In the genomic region with DNA sequence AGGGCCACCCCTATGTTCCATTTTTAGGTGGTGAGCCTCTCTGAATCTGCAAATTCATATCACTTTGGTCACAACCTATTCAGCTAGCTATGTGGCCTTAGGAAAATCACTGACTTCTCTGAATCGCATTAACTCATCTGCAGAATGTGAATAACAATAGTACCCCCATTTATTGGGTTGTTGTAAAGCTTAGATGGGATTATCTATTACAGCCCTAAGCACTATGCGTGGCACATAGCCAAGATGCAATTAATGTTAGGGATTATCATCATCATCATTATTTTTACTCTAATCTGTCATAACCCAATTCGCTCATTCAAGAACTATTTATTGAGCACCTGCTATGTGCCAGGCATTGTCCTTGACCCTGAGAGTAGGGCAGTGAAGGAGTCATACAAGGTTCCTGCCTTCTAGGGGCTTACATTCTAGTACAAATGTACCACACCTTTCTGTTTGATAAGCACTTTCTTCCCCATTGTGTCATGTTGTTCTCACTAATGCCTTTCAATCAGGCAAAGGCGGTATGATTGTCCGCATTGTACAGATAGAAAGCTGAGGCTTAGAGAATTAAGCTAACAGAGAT, we compare ENCODE assay signal across 11 cellular contexts. TPM values are rescaled to one million over a fixed set of nuclear protein-coding genes. Genes with fewer than 3 reads are reported as not detected.
A peak's percentile ranks its signal among the peaks of the same experiment; 100 is the strongest.
DNase-seq lines count a peak whose midpoint lies in the region; ATAC-seq and TF ChIP-seq lines count a peak whose summit lies in the region.
"Had no signal": no experiment of that assay in that cellular context is flagged by ENCODE, and none has a peak within 500 bp of the region (broad histone marks: within the 10 kb centered on the region; RNA-seq: fewer than 3 reads in every experiment).

No MANE protein-coding gene starts in this region.

- H4K8ac ChIP-seq in neuronal stem cell (ENCODE audit: low read depth, low read length), result no peak overlapping the region

- no peak for TF ChIP-seq POLR2A in tibial nerve (IDR thresholded peaks at IDR 0.05)

- WGBS in lung, 2 donors, result 94 to 96% methylated on average over 5 of the region's 5 CpGs
- whole genome bisulfite sequencing in tibial nerve, 2 donors, result 95 to 98% methylated on average over 5 of the region's 5 CpGs
- WGBS in neuronal stem cell (ENCODE audit: extremely low coverage in 2 of 2, insufficient read length in 2 of 2, insufficient replicate concordance in 1 of 2), 2 donors, result no CpG with 5 or more reads among the region's 5 CpGs

- H3K27ac ChIP-seq in lung (ENCODE audit: low read depth in 1 of 2, low read length in 1 of 2) (peak overlapping the region; percentile 14 to 89), tibial nerve (peak overlapping the region in 3 of 4 donors; percentile 64 to 93 (median 72)), neuronal stem cell (replicated peaks; ENCODE audit: low read length) (no peak overlapping the region)

- H3K27ac Mint-ChIP-seq in activated CD4-positive, alpha-beta memory T cell treated with anti-CD3 and anti-CD28 coated beads, Interleukin-2, amount 10 ng/mL, durations not matched to agents 7 days and 5 days, result peak overlapping the region; percentile 69
- no peak overlapping the region for H3K27ac Mint-ChIP-seq in activated CD4-positive, alpha-beta memory T cell treated with anti-CD3 and anti-CD28 coated beads for 36 hours
- H3K27ac Mint-ChIP-seq in activated B cell treated with CpG ODN at 0.5 μM for 24 hours, result peak overlapping the region; percentile 90

- H2BK120ac ChIP-seq in neuronal stem cell (ENCODE audit: low read depth, low read length), result no peak overlapping the region

- no peak for TF ChIP-seq EP300 in tibial nerve (IDR thresholded peaks at IDR 0.05)

- TF ChIP-seq CTCF in activated B cell treated with CpG ODN at 0.5 μM for 24 hours (IDR thresholded peaks at IDR 0.05) (no peak), lung (IDR thresholded peaks at IDR 0.05; ENCODE audit: control extremely low read depth, extremely low read depth) (no peak), tibial nerve (IDR thresholded peaks at IDR 0.05) (no peak)

- POLR2A ChIA-PET in activated CD4-positive, alpha-beta memory T cell treated with anti-CD3 and anti-CD28 coated beads, Interleukin-2, amount 10 ng/mL, durations not matched to agents 7 days and 5 days (lab: Charles Lee), result no interaction called here
- POLR2A ChIA-PET in activated CD4-positive, alpha-beta memory T cell treated with anti-CD3 and anti-CD28 coated beads for 36 hours (lab: Charles Lee), result no interaction called here
- POLR2A ChIA-PET in activated B cell treated with CpG ODN at 0.5 μM for 24 hours (lab: Charles Lee), result interaction anchor here (0.5 to 1.3 kb wide), 4 partner anchors 29 to 159 kb away, joined by 3 to 9 read pairs (median 8); no protein-coding TSS in a partner anchor

- DNase-seq in activated CD4-positive, alpha-beta memory T cell treated with anti-CD3 and anti-CD28 coated beads, Interleukin-2, amount 10 ng/mL, durations not matched to agents 7 days and 5 days, result no peak
- DNase-seq in activated CD4-positive, alpha-beta memory T cell treated with anti-CD3 and anti-CD28 coated beads for 36 hours, result no peak
- DNase-seq in activated B cell treated with CpG ODN at 0.5 μM for 24 hours (no peak), lung (ENCODE audit: low spot score) (no peak), tibial nerve (ENCODE audit: low spot score in 2 of 2) (no peak), neuronal stem cell (ENCODE audit: low spot score) (no peak), cerebellar nuclear complex (lab: John Stamatoyannopoulos, UW) (no peak)
- DNase-seq: activated naive CD4-positive, alpha-beta T cell; stimulated activated CD4-positive, alpha-beta T cell treated with anti-CD3 and anti-CD28 coated beads, Interleukin-4, amount 100 ng/mL, for 1 hour had no signal

- no peak overlapping the region for H2AFZ ChIP-seq in neuronal stem cell (ENCODE audit: low read length)

- no peak overlapping the region for H4K91ac ChIP-seq in neuronal stem cell (ENCODE audit: low read depth, low read length, poor library complexity)

- ATAC-seq in activated B cell treated with CpG ODN at 0.5 μM for 24 hours (ENCODE audit: low read depth), result no peak
- no peak for ATAC-seq in lung (ENCODE audit: insufficient read depth, low FRiP score)
- ATAC-seq in HG02642 (IDR thresholded peaks at IDR 0.05; ENCODE audit: poor library complexity, unreplicated experiment), result no peak

- H3K4me1 ChIP-seq in lung (ENCODE audit: control insufficient read depth in 2 of 2, insufficient read depth in 2 of 2, low read length in 2 of 2) (peaks cover 16 to 36% of the 10 kb centered on the region in 2 donors), tibial nerve (peaks cover 7 to 85% (median 57%) of the 10 kb centered on the region in 4 donors), neuronal stem cell (ENCODE audit: control insufficient read depth in 2 of 2, insufficient read depth in 1 of 2, low read depth in 1 of 2, low read length in 2 of 2) (peaks cover 22% of the 10 kb centered on the region in 2 donors)

- H3K27me3 Mint-ChIP-seq in activated CD4-positive, alpha-beta memory T cell treated with anti-CD3 and anti-CD28 coated beads, Interleukin-2, amount 10 ng/mL, durations not matched to agents 7 days and 5 days, result no peaks in the 10 kb centered on the region
- no peaks in the 10 kb centered on the region for H3K27me3 Mint-ChIP-seq in activated CD4-positive, alpha-beta memory T cell treated with anti-CD3 and anti-CD28 coated beads for 36 hours
- no peaks in the 10 kb centered on the region for H3K27me3 Mint-ChIP-seq in activated B cell treated with CpG ODN at 0.5 μM for 24 hours

- H3K4me2 ChIP-seq in neuronal stem cell (ENCODE audit: insufficient read depth, low read length, poor library complexity, severe bottlenecking), result no peak overlapping the region

- no peak overlapping the region for H3K9ac ChIP-seq in neuronal stem cell (ENCODE audit: low read depth, low read length, poor library complexity)

- no peak overlapping the region for H2BK5ac ChIP-seq in neuronal stem cell (ENCODE audit: low read length)

- H3K4ac ChIP-seq in neuronal stem cell (ENCODE audit: low read length), result no peak overlapping the region

- intact Hi-C loops in activated CD4-positive, alpha-beta memory T cell treated with anti-CD3 and anti-CD28 coated beads for 36 hours (cut with micrococcal nuclease), result no loop called here
- intact Hi-C loops in activated B cell treated with CpG ODN at 0.5 μM for 24 hours (cut with micrococcal nuclease), result no loop called here

- H3K23ac ChIP-seq in neuronal stem cell (ENCODE audit: low read depth, low read length, poor library complexity), result no peak overlapping the region

- H2BK12ac ChIP-seq in neuronal stem cell (ENCODE audit: low read length), result no peak overlapping the region

- H3K4me3 ChIP-seq in lung, result no peak overlapping the region
- no peak overlapping the region for H3K4me3 ChIP-seq in tibial nerve
- no peak overlapping the region for H3K4me3 ChIP-seq in neuronal stem cell (ENCODE audit: low read length in 2 of 2)

- H3K4me3 Mint-ChIP-seq in activated CD4-positive, alpha-beta memory T cell treated with anti-CD3 and anti-CD28 coated beads, Interleukin-2, amount 10 ng/mL, durations not matched to agents 7 days and 5 days, result no peak overlapping the region
- H3K4me3 Mint-ChIP-seq in activated CD4-positive, alpha-beta memory T cell treated with anti-CD3 and anti-CD28 coated beads for 36 hours, result no peak overlapping the region
- H3K4me3 Mint-ChIP-seq in activated B cell treated with CpG ODN at 0.5 μM for 24 hours, result no peak overlapping the region

- H3K9me3 ChIP-seq in lung (ENCODE audit: control insufficient read depth in 2 of 2, insufficient read depth in 1 of 2, low read length in 1 of 2) (no peaks in the 10 kb centered on the region), tibial nerve (no peaks in the 10 kb centered on the region), neuronal stem cell (replicated peaks in 1 of 2; ENCODE audit: control insufficient read depth in 2 of 2, insufficient read depth in 1 of 2, low read depth in 1 of 2, low read length in 2 of 2) (no peaks in the 10 kb centered on the region)

- H2AK5ac ChIP-seq in neuronal stem cell (ENCODE audit: low read depth, low read length), result no peak overlapping the region

- H3K36me3 Mint-ChIP-seq in activated CD4-positive, alpha-beta memory T cell treated with anti-CD3 and anti-CD28 coated beads, Interleukin-2, amount 10 ng/mL, durations not matched to agents 7 days and 5 days (ENCODE audit: low read depth), result no peaks in the 10 kb centered on the region
- no peaks in the 10 kb centered on the region for H3K36me3 Mint-ChIP-seq in activated CD4-positive, alpha-beta memory T cell treated with anti-CD3 and anti-CD28 coated beads for 36 hours
- no peaks in the 10 kb centered on the region for H3K36me3 Mint-ChIP-seq in activated B cell treated with CpG ODN at 0.5 μM for 24 hours (ENCODE audit: low read depth)

- CTCF ChIA-PET in activated CD4-positive, alpha-beta memory T cell treated with anti-CD3 and anti-CD28 coated beads, Interleukin-2, amount 10 ng/mL, durations not matched to agents 7 days and 5 days (lab: Charles Lee), result no interaction called here
- CTCF ChIA-PET in activated CD4-positive, alpha-beta memory T cell treated with anti-CD3 and anti-CD28 coated beads for 36 hours (lab: Charles Lee), result no interaction called here
- CTCF ChIA-PET in activated B cell treated with CpG ODN at 0.5 μM for 24 hours (lab: Charles Lee), result interaction anchor here (0.9 kb wide), 1 partner anchor 38 kb away, joined by 4 read pairs; a partner anchor contains a TSS

- H3K9me3 Mint-ChIP-seq in activated CD4-positive, alpha-beta memory T cell treated with anti-CD3 and anti-CD28 coated beads, Interleukin-2, amount 10 ng/mL, durations not matched to agents 7 days and 5 days, result no peaks in the 10 kb centered on the region
- no peaks in the 10 kb centered on the region for H3K9me3 Mint-ChIP-seq in activated CD4-positive, alpha-beta memory T cell treated with anti-CD3 and anti-CD28 coated beads for 36 hours
- no peaks in the 10 kb centered on the region for H3K9me3 Mint-ChIP-seq in activated B cell treated with CpG ODN at 0.5 μM for 24 hours

- H3K18ac ChIP-seq in neuronal stem cell (ENCODE audit: low read length), result no peak overlapping the region

- no peak overlapping the region for H2BK15ac ChIP-seq in neuronal stem cell (ENCODE audit: low read length)

- peaks cover 47% of the 10 kb centered on the region for H3K4me1 Mint-ChIP-seq in activated CD4-positive, alpha-beta memory T cell treated with anti-CD3 and anti-CD28 coated beads, Interleukin-2, amount 10 ng/mL, durations not matched to agents 7 days and 5 days
- peaks cover 20% of the 10 kb centered on the region for H3K4me1 Mint-ChIP-seq in activated CD4-positive, alpha-beta memory T cell treated with anti-CD3 and anti-CD28 coated beads for 36 hours (ENCODE audit: low read depth)
- peaks cover 85% of the 10 kb centered on the region for H3K4me1 Mint-ChIP-seq in activated B cell treated with CpG ODN at 0.5 μM for 24 hours

- H3K27me3 ChIP-seq in lung (ENCODE audit: control insufficient read depth, insufficient read depth), result no peaks in the 10 kb centered on the region
- H3K27me3 ChIP-seq in tibial nerve, result no peaks in the 10 kb centered on the region
- H3K27me3 ChIP-seq in neuronal stem cell (ENCODE audit: control insufficient read depth in 3 of 3, insufficient read depth in 3 of 3, low read depth in 1 of 3, low read length in 3 of 3), result no peaks in the 10 kb centered on the region

- no peak overlapping the region for H3K14ac ChIP-seq in neuronal stem cell (ENCODE audit: low read length)

- H3K36me3 ChIP-seq in lung (ENCODE audit: control insufficient read depth in 2 of 2, insufficient read depth in 2 of 2, low read length in 2 of 2) (no peaks in the 10 kb centered on the region), tibial nerve (no peaks in the 10 kb centered on the region), neuronal stem cell (replicated peaks in 1 of 2; ENCODE audit: control insufficient read depth in 2 of 2, insufficient read depth in 2 of 2, low read length in 2 of 2) (peaks cover 0 to 1% of the 10 kb centered on the region in 2 donors)

- H3K79me1 ChIP-seq in neuronal stem cell (ENCODE audit: low read depth, low read length), result peaks cover 4% of the 10 kb centered on the region

RNA-seq across cellular contexts. Expression of a gene that starts 38.5 kb away (rescaled TPM):
- total RNA-seq in activated CD4-positive, alpha-beta memory T cell treated with anti-CD3 and anti-CD28 coated beads, Interleukin-2, amount 10 ng/mL, durations not matched to agents 7 days and 5 days, result 10 to 100 TPM; 21.6 to 23.8 TPM
- 10 to 100 TPM; 15.0 to 15.5 TPM for total RNA-seq in activated CD4-positive, alpha-beta memory T cell treated with anti-CD3 and anti-CD28 coated beads for 36 hours
- total RNA-seq in activated B cell treated with CpG ODN at 0.5 μM for 24 hours (65.0 and 67.4 TPM in 2 replicates), lung (100 to 1,000 TPM in 1 of 2 donors, 10 to 100 TPM in 1; 57.7 to 138 TPM), tibial nerve (100 to 1,000 TPM in 1 of 4 donors, 10 to 100 TPM in 3; 82.2 to 114 (median 91.3) TPM)
- polyA plus RNA-seq in lung, result 10 to 100 TPM; 12.7 to 21.1 TPM
- 40.5 TPM for polyA plus RNA-seq in neuronal stem cell (2013, experiment 1 of 2)
- polyA plus RNA-seq in neuronal stem cell (2013, experiment 2 of 2), result 38.6 TPM

RNA-seq across cellular contexts. Expression of a gene that starts 40.6 kb away (rescaled TPM):
- under 1 TPM; 0.28 to 0.33 TPM for total RNA-seq in activated CD4-positive, alpha-beta memory T cell treated with anti-CD3 and anti-CD28 coated beads, Interleukin-2, amount 10 ng/mL, durations not matched to agents 7 days and 5 days
- total RNA-seq in activated CD4-positive, alpha-beta memory T cell treated with anti-CD3 and anti-CD28 coated beads for 36 hours, result under 1 TPM in 1 of 2 experiments, not detected in 1; 0.12 TPM
- total RNA-seq in activated B cell treated with CpG ODN at 0.5 μM for 24 hours, result not detected in 2 replicates
- 10 to 100 TPM; 33.0 to 34.8 TPM for total RNA-seq in lung
- polyA plus RNA-seq in lung, result 10 to 100 TPM; 19.8 to 26.8 TPM
- total RNA-seq in tibial nerve, result 10 to 100 TPM in 2 of 4 donors, 1 to 10 TPM in 2; 5.1 to 16.4 (median 9.3) TPM
- polyA plus RNA-seq in neuronal stem cell (2013, experiment 1 of 2), result 4.2 TPM
- 4.1 TPM for polyA plus RNA-seq in neuronal stem cell (2013, experiment 2 of 2)
- total RNA-seq: RPMI7951 had no signal
